Comparison of ENCODE assay signal across 15 cellular contexts in genomic region chr18:58013241-58014211, GRCh38. TPM values are rescaled to one million over a fixed set of nuclear protein-coding genes. Genes with fewer than 3 reads are reported as not detected.
A peak's percentile ranks its signal among the peaks of the same experiment; 100 is the strongest.
DNase-seq lines count a peak whose midpoint lies in the region; ATAC-seq, FAIRE-seq and TF ChIP-seq lines count a peak whose summit lies in the region.
"Had no signal": no experiment of that assay in that cellular context is flagged by ENCODE, and none has a peak within 500 bp of the region (broad histone marks: within the 10 kb centered on the region; RNA-seq: fewer than 3 reads in every experiment).

No MANE protein-coding gene starts in this region.

- intact Hi-C loops in spleen (cut with DNase I; ENCODE audit: low total_unique reads), result no loop called here

- H3K9me3 ChIP-seq in spleen, result peaks cover 0 to 9% (median 3%) of the 10 kb centered on the region in 8 donors
- H3K9me3 ChIP-seq: left lung had no signal

- no peak for FAIRE-seq in HTR-8/SVneo (lab: Jason Lieb, UNC)
- FAIRE-seq: G401.6 had no signal

- no peaks in the 10 kb centered on the region for H3K79me2 ChIP-seq in ACC112 (ENCODE audit: control insufficient read depth, insufficient read depth, low read length, unreplicated experiment)
- H3K79me2 ChIP-seq: parathyroid adenoma had no signal

- TF ChIP-seq CTCF in spleen (IDR thresholded peaks at IDR 0.05 in 8 of 11, conservative IDR thresholded peaks at IDR 0.05 in 3 of 11), result no peak

- no peak for ATAC-seq in HG03469 (IDR thresholded peaks at IDR 0.05; ENCODE audit: unreplicated experiment)
- ATAC-seq: activated T-helper 17 cell treated with anti-CD3 and anti-CD28 coated beads, Interleukin-2, amount 50 U/mL, for 72 hours; left lung had no signal

- peaks cover 34% of the 10 kb centered on the region for H3K4me1 ChIP-seq in ACC112 (ENCODE audit: control insufficient read depth, insufficient read depth, low read length, unreplicated experiment)
- peaks cover 0 to 20% (median 11%) of the 10 kb centered on the region in 6 donors for H3K4me1 ChIP-seq in spleen
- H3K4me1 ChIP-seq: left lung, parathyroid adenoma had no signal

- H2AFZ ChIP-seq in ACC112 (ENCODE audit: low read length, unreplicated experiment), result peak overlapping the region; percentile 3
- H2AFZ ChIP-seq: parathyroid adenoma had no signal

- H3K27me3 ChIP-seq in ACC112 (ENCODE audit: insufficient read depth, low read length), result no peaks in the 10 kb centered on the region
- H3K27me3 ChIP-seq in spleen (replicated peaks in 1 of 7), result no peaks in the 10 kb centered on the region
- H3K27me3 ChIP-seq: left lung had no signal

- DNase-seq in HPDE6-E6E7 (ENCODE audit: extremely low spot score) (peak; percentile 67), SW480 (ENCODE audit: low spot score) (peak; percentile 12), kidney tubule cell (ENCODE audit: low spot score) (peak; percentile 51), HTR-8/SVneo (ENCODE audit: insufficient read length, low spot score) (no peak), NCI-H524 (lab: John Stamatoyannopoulos, UW) (no peak), spleen (no peak)
- DNase-seq: activated CD4-positive, alpha-beta T cell treated with anti-CD3 and anti-CD28 coated beads for 1 hour; left lung; SHP77 treated with DMSO at 0.1 percent for 48 hours; substantia nigra had no signal

- TF ChIP-seq POLR2A in spleen (IDR thresholded peaks at IDR 0.05), result no peak

- H3K27ac ChIP-seq in ACC112 (ENCODE audit: low read depth, low read length) (peak overlapping the region; percentile 48; the same call in 1 of the 2 replicates), spleen (no peak overlapping the region)
- H3K27ac ChIP-seq: left lung, parathyroid adenoma had no signal

- WGBS in spleen, 5 donors, result 58 to 73% (median 68%) methylated on average over 8 of the region's 8 CpGs

- H3K4me3 ChIP-seq in ACC112 (ENCODE audit: low read depth, low read length) (peak overlapping the region; percentile 4; the same call in 1 of the 2 replicates), spleen (no peak overlapping the region)
- H3K4me3 ChIP-seq: left lung had no signal

- H3K36me3 ChIP-seq in ACC112 (ENCODE audit: insufficient read depth, low read length) (no peaks in the 10 kb centered on the region), spleen (no peaks in the 10 kb centered on the region)
- H3K36me3 ChIP-seq: left lung had no signal

RNA-seq across cellular contexts. Expression of gene NEDD4L, which starts 30.5 kb away (rescaled TPM):
- 10 to 100 TPM; 14.3 to 26.9 (median 24.9) TPM for total RNA-seq in spleen
- polyA plus RNA-seq in spleen, result 10 to 100 TPM in 1 of 3 donors, 1 to 10 TPM in 2; 8.7 to 14.1 (median 9.0) TPM

Comparison
In these comparisons a context has a peak if more than half of its experiments do, and no peak if none do; other contexts are left out.
1. DNase-seq: peak in HPDE6-E6E7 (single experiment), SW480 (single experiment) and kidney tubule cell (single experiment); none in HTR-8/SVneo (single experiment), NCI-H524 (0 of 2) and spleen (single experiment).